In genomic region chr7:6026011-6026819, GRCh38 we compare ENCODE assay signal across 8 cellular contexts. TPM values are rescaled to one million over a fixed set of nuclear protein-coding genes. Genes with fewer than 3 reads are reported as not detected.
A peak's percentile ranks its signal among the peaks of the same experiment; 100 is the strongest.
DNase-seq lines count a peak whose midpoint lies in the region; TF ChIP-seq lines count a peak whose summit lies in the region.

No MANE protein-coding gene starts in this region.

- TF ChIP-seq CTCF in GM12865 (IDR thresholded peaks at IDR 0.05; ENCODE audit: insufficient read depth, low read depth, low read length, missing control alignments) (peak; percentile 33), vagina (IDR thresholded peaks at IDR 0.05) (no peak)

- H3K36me3 ChIP-seq in vagina = peaks cover 7 to 70% of the 10 kb centered on the region in 2 donors

- H3K4me3 ChIP-seq in GM12865 (ENCODE audit: low read depth, low read length) = peak overlapping the region; percentile 36
- peak overlapping the region in 1 of 2 donors; percentile 16 for H3K4me3 ChIP-seq in vagina

- POLR2A ChIA-PET in HEK293T (lab: Yijun Ruan, JAX) = no interaction called here

- intact Hi-C loops in vagina (cut with DNase I) = no loop called here

- H3K9me3 ChIP-seq in vagina = no peaks in the 10 kb centered on the region

- CTCF ChIA-PET in HEK293T (lab: Yijun Ruan, JAX) = no interaction called here

- H3K4me1 ChIP-seq in vagina = no peaks in the 10 kb centered on the region

- TF ChIP-seq POLR2A in vagina (IDR thresholded peaks at IDR 0.05) = no peak

- no peaks in the 10 kb centered on the region for H3K27me3 ChIP-seq in vagina

- H3K27ac ChIP-seq in vagina = no peak overlapping the region

- peak; percentile 78 for DNase-seq in GM12865 (ENCODE audit: low read depth)
- peak; percentile 53 for DNase-seq in HEK293T (ENCODE audit: extremely low spot score)
- DNase-seq in NCI-H2196 (lab: John Stamatoyannopoulos, UW; ENCODE audit: unreplicated experiment) = peak; percentile 82
- DNase-seq in activated CD4-positive, alpha-beta T cell treated with anti-CD3 and anti-CD28 coated beads, Interleukin-2, amount 50 U/mL, for 1 hour = peak; percentile 66
- DNase-seq in effector CD8-positive, alpha-beta T cell (lab: John Stamatoyannopoulos, UW) = peak; percentile 46
- DNase-seq in midbrain (lab: John Stamatoyannopoulos, UW) = peak; percentile 34
- peak; percentile 16 to 64 for DNase-seq in stimulated activated CD8-positive, alpha-beta memory T cell treated with anti-CD3 and anti-CD28 coated beads, Interleukin-7, amount 100 ng/mL, for 48 hours (ENCODE audit: extremely low read depth in 1 of 2, low read depth in 1 of 2)
- no peak for DNase-seq in vagina (ENCODE audit: extremely low spot score in 2 of 2)

TF ChIP-seq in HEK293T, 16 proteins besides CTCF, POLR2A, EP300 and RAD21:
- TF ChIP-seq SP1 (IDR thresholded peaks at IDR 0.05) (no peak), TARDBP (IDR thresholded peaks at IDR 0.05) (no peak), ZNF384 (IDR thresholded peaks at IDR 0.05) (no peak), PKNOX1 (IDR thresholded peaks at IDR 0.05) (no peak), SUZ12 (IDR thresholded peaks at IDR 0.05) (no peak), CTBP1 (IDR thresholded peaks at IDR 0.05; ENCODE audit: borderline replicate concordance) (no peak), NFRKB (IDR thresholded peaks at IDR 0.05) (no peak), FOXK2 (IDR thresholded peaks at IDR 0.05) (no peak), ARNT (IDR thresholded peaks at IDR 0.05) (no peak), L3MBTL2 (conservative IDR thresholded peaks at IDR 0.05) (no peak)

RNA-seq across cellular contexts. Expression of gene ANKRD61, which starts 5.0 kb away (rescaled TPM):
- total RNA-seq in vagina = not detected

RNA-seq across cellular contexts. Expression of gene AIMP2, which starts 17.1 kb away (rescaled TPM):
- total RNA-seq in vagina = 38.1 TPM

RNA-seq across cellular contexts. Expression of gene PMS2, which starts 17.4 kb away (rescaled TPM):
- total RNA-seq in vagina = 15.2 TPM

RNA-seq across cellular contexts. Expression of gene EIF2AK1, which starts 32.8 kb away (rescaled TPM):
- total RNA-seq in vagina = 67.3 TPM

RNA-seq across cellular contexts. Expression of gene RSPH10B, which starts 55.7 kb away (rescaled TPM):
- total RNA-seq in vagina = not detected

Comparison
In these comparisons a context has a peak if more than half of its experiments do, and no peak if none do; other contexts are left out.
1. DNase-seq: peak in GM12865 (single experiment), HEK293T (single experiment), NCI-H2196 (single experiment), activated CD4-positive, alpha-beta T cell treated with anti-CD3 and anti-CD28 coated beads, Interleukin-2, amount 50 U/mL, for 1 hour (single experiment), effector CD8-positive, alpha-beta T cell (single experiment), midbrain (single experiment) and stimulated activated CD8-positive, alpha-beta memory T cell treated with anti-CD3 and anti-CD28 coated beads, Interleukin-7, amount 100 ng/mL, for 48 hours (2 of 2); none in vagina (0 of 2).